ENCODE assay signal across 1 cellular context in the genomic region with DNA sequence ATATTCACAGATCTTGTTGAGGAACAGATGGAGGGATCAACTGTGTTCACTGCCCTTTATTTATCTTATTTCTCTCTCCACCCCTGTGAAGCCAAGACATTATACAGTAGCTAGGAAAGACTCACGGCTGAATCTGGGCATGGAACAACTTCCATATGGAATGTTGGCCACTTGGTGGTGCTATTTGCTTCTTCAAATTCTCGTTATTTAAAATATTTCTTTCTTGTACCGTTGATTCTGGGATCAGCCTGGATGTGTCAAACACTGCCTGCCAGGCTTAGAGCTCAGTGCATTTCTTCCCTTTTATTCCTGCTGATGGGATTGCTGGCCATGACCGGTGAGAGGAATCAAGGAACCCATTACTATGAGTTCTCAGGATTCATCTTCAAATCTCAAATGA.
TF ChIP-seq lines count a peak whose summit lies in the region.

No MANE protein-coding gene starts in this region.

TF ChIP-seq in HCT116, 20 proteins besides CTCF, POLR2A, EP300 and RAD21 (continued from another document):
- TF ChIP-seq SP1 (IDR thresholded peaks at IDR 0.05; ENCODE audit: low read depth): no peak
- no peak for TF ChIP-seq TCF7L2 (IDR thresholded peaks at IDR 0.05; ENCODE audit: borderline replicate concordance, extremely low read depth, insufficient read depth, insufficient read length)
- TF ChIP-seq, protein P1, sequence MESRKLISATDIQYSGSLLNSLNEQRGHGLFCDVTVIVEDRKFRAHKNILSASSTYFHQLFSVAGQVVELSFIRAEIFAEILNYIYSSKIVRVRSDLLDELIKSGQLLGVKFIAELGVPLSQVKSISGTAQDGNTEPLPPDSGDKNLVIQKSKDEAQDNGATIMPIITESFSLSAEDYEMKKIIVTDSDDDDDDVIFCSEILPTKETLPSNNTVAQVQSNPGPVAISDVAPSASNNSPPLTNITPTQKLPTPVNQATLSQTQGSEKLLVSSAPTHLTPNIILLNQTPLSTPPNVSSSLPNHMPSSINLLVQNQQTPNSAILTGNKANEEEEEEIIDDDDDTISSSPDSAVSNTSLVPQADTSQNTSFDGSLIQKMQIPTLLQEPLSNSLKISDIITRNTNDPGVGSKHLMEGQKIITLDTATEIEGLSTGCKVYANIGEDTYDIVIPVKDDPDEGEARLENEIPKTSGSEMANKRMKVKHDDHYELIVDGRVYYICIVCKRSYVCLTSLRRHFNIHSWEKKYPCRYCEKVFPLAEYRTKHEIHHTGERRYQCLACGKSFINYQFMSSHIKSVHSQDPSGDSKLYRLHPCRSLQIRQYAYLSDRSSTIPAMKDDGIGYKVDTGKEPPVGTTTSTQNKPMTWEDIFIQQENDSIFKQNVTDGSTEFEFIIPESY (IDR thresholded peaks at IDR 0.05; ENCODE audit: extremely low read depth, insufficient replicate concordance, low read length): no peak
